10 cellular contexts compared by ENCODE assay signal in the genomic region with DNA sequence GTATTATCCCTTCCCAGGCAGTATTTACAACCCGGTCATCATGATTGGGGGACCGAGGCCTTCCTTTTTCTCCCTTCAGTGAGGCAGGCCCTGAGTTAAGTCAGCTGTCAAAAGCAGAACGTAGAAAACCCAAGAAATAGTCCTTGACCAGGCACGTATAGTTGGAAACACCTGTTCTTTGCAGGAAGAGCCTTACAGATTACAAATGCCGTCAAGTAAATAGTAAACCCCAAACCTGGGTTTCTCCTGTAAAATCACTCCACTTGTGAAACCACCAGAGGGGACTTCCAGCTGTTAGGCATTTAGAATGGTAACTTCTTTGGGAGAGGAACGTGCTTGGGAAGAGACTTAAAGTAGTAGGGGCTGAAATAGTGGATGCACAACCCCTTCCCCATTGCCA. TPM values are rescaled to one million over a fixed set of nuclear protein-coding genes. Genes with fewer than 3 reads are reported as not detected.
DNase-seq lines count a peak whose midpoint lies in the region; TF ChIP-seq lines count a peak whose summit lies in the region.
"Had no signal": no experiment of that assay in that cellular context is flagged by ENCODE, and none has a peak within 500 bp of the region (broad histone marks: within the 10 kb centered on the region; RNA-seq: fewer than 3 reads in every experiment).

No MANE protein-coding gene starts in this region.

- H3K9ac ChIP-seq in OCI-LY1 (ENCODE audit: low read length), result peak overlapping the region; percentile 92

- no peak for TF ChIP-seq CTCF in OCI-LY1 (IDR thresholded peaks at IDR 0.05; ENCODE audit: low read length)
- TF ChIP-seq CTCF in osteocyte (IDR thresholded peaks at IDR 0.05), result no peak
- TF ChIP-seq CTCF in GM20000 (IDR thresholded peaks at IDR 0.05; ENCODE audit: extremely low read depth, missing control alignments), result no peak

- H3K4me1 Mint-ChIP-seq in CD4-positive, alpha-beta memory T cell, result peaks cover 6 to 16% (median 13%) of the 10 kb centered on the region in 4 donors
- H3K4me1 Mint-ChIP-seq in osteocyte (ENCODE audit: unreplicated experiment), result peaks cover 3% of the 10 kb centered on the region

- no peaks in the 10 kb centered on the region for H4K20me1 ChIP-seq in OCI-LY1 (ENCODE audit: insufficient read depth, low read length)

- POLR2A ChIA-PET in CD4-positive, alpha-beta memory T cell (lab: Charles Lee; ENCODE audit: partially characterized antibody), result interaction anchor here (2.6 to 3.3 kb wide), 2 partner anchors 56 to 528 kb away, joined by 25 to 31 read pairs; partner anchors contain the start of genes C15orf40 and RPS17

- CTCF ChIA-PET in CD4-positive, alpha-beta memory T cell (lab: Charles Lee; ENCODE audit: partially characterized antibody), result interaction anchor here (1.1 to 1.6 kb wide), 2 partner anchors 10 to 13 kb away, joined by 3 read pairs; no protein-coding TSS in a partner anchor

- H3K27ac Mint-ChIP-seq in CD4-positive, alpha-beta memory T cell, result peak overlapping the region; percentile 49 to 94 (median 84)
- peak overlapping the region; percentile 63 for H3K27ac Mint-ChIP-seq in osteocyte (ENCODE audit: unreplicated experiment)

- H3K4me2 ChIP-seq in OCI-LY1 (ENCODE audit: low read length), result peak overlapping the region; percentile 86

- peaks cover 1 to 6% of the 10 kb centered on the region in 2 donors for H3K36me3 Mint-ChIP-seq in CD4-positive, alpha-beta memory T cell
- no peaks in the 10 kb centered on the region for H3K36me3 Mint-ChIP-seq in osteocyte (ENCODE audit: unreplicated experiment)

- H3K4me3 Mint-ChIP-seq in CD4-positive, alpha-beta memory T cell, result peak overlapping the region; percentile 70 to 86 (median 84)
- peak overlapping the region; percentile 38 for H3K4me3 Mint-ChIP-seq in osteocyte (ENCODE audit: unreplicated experiment)

- no peak overlapping the region for H3K4me3 ChIP-seq in CD4-positive, alpha-beta memory T cell (ENCODE audit: low read length in 2 of 2)
- peak overlapping the region; percentile 89 for H3K4me3 ChIP-seq in OCI-LY1 (ENCODE audit: low read depth, low read length, poor library complexity, severe bottlenecking)
- H3K4me3 ChIP-seq in effector memory CD4-positive, alpha-beta T cell (ENCODE audit: insufficient read depth, low read depth, low read length, poor library complexity, severe bottlenecking), result peak overlapping the region; percentile 92

- DNase-seq in CD4-positive, alpha-beta memory T cell, result no peak
- no peak for DNase-seq in effector memory CD4-positive, alpha-beta T cell
- DNase-seq in osteocyte (ENCODE audit: extremely low spot score, unreplicated experiment) (no peak), GM20000 (ENCODE audit: low spot score) (no peak), DMS 273 (lab: John Stamatoyannopoulos, UW; ENCODE audit: unreplicated experiment) (no peak), NCI-H446 treated with DMSO at 0.1 percent for 48 hours (lab: John Stamatoyannopoulos, UW) (no peak), NCI-H2107 treated with DMSO at 0.1 percent for 48 hours (lab: John Stamatoyannopoulos, UW; ENCODE audit: unreplicated experiment) (no peak)
- DNase-seq: activated CD4-positive, alpha-beta T cell treated with anti-CD3 and anti-CD28 coated beads for 48 hours; left colon had no signal

- peak overlapping the region; percentile 78 for H3K27ac ChIP-seq in CD4-positive, alpha-beta memory T cell (ENCODE audit: low read depth, low read length)
- peak overlapping the region; percentile 72 for H3K27ac ChIP-seq in OCI-LY1 (ENCODE audit: low read depth, low read length, poor library complexity, severe bottlenecking)
- no peak overlapping the region for H3K27ac ChIP-seq in effector memory CD4-positive, alpha-beta T cell (ENCODE audit: insufficient read depth, low read length, poor library complexity, severe bottlenecking)

- peaks cover 37% of the 10 kb centered on the region for H3K79me2 ChIP-seq in OCI-LY1 (ENCODE audit: insufficient read depth, low read length)

- H3F3A ChIP-seq in OCI-LY1 (ENCODE audit: insufficient read depth, low read length), result peaks cover 6% of the 10 kb centered on the region; the same call in 1 of the 2 replicates

- H3K27me3 ChIP-seq in CD4-positive, alpha-beta memory T cell (ENCODE audit: insufficient read depth, low read length), result no peaks in the 10 kb centered on the region
- no peaks in the 10 kb centered on the region for H3K27me3 ChIP-seq in OCI-LY1 (ENCODE audit: insufficient read depth, low read length)
- H3K27me3 ChIP-seq in effector memory CD4-positive, alpha-beta T cell (replicated peaks; ENCODE audit: control insufficient read depth, insufficient read depth, low read length, poor library complexity, severe bottlenecking), result no peaks in the 10 kb centered on the region

- intact Hi-C loops in CD4-positive, alpha-beta memory T cell (cut with micrococcal nuclease), result loop anchor here (5.0 to 10.0 kb wide), 3 partner anchors 253 to 1021 kb away; partner anchors contain the start of genes EFL1, MEX3B and SAXO2

- peaks cover 33% of the 10 kb centered on the region for H3K4me1 ChIP-seq in CD4-positive, alpha-beta memory T cell (ENCODE audit: insufficient read depth, low read length)
- H3K4me1 ChIP-seq in OCI-LY1 (ENCODE audit: insufficient read depth, low read length, severe bottlenecking), result peaks cover 37% of the 10 kb centered on the region
- H3K4me1 ChIP-seq in effector memory CD4-positive, alpha-beta T cell (ENCODE audit: control insufficient read depth, insufficient read depth, low read length, poor library complexity, severe bottlenecking), result peaks cover 6% of the 10 kb centered on the region

- H3K9me3 ChIP-seq in CD4-positive, alpha-beta memory T cell (ENCODE audit: control insufficient read depth in 1 of 2, low read length in 2 of 2), result no peaks in the 10 kb centered on the region
- peaks cover 6% of the 10 kb centered on the region; the same call in 1 of the 2 replicates for H3K9me3 ChIP-seq in OCI-LY1 (ENCODE audit: low read length)
- no peaks in the 10 kb centered on the region for H3K9me3 ChIP-seq in effector memory CD4-positive, alpha-beta T cell (ENCODE audit: control insufficient read depth, low read length)

- no peaks in the 10 kb centered on the region for H3K36me3 ChIP-seq in CD4-positive, alpha-beta memory T cell (ENCODE audit: insufficient read depth, low read length)
- peaks cover 18% of the 10 kb centered on the region; the same call in 1 of the 2 replicates for H3K36me3 ChIP-seq in OCI-LY1 (ENCODE audit: insufficient read depth, low read length)
- H3K36me3 ChIP-seq in effector memory CD4-positive, alpha-beta T cell (ENCODE audit: control insufficient read depth, insufficient read depth, low read length), result no peaks in the 10 kb centered on the region

- peak overlapping the region; percentile 97 for H2AFZ ChIP-seq in OCI-LY1 (ENCODE audit: low read length)

- no peaks in the 10 kb centered on the region for H3K9me2 ChIP-seq in OCI-LY1 (ENCODE audit: low read depth, low read length)

- no peaks in the 10 kb centered on the region for H3K27me3 Mint-ChIP-seq in CD4-positive, alpha-beta memory T cell
- no peaks in the 10 kb centered on the region for H3K27me3 Mint-ChIP-seq in osteocyte (ENCODE audit: unreplicated experiment)

- peaks cover 0 to 10% (median 4%) of the 10 kb centered on the region in 8 donors for H3K9me3 Mint-ChIP-seq in CD4-positive, alpha-beta memory T cell
- H3K9me3 Mint-ChIP-seq in osteocyte (ENCODE audit: unreplicated experiment), result no peaks in the 10 kb centered on the region

RNA-seq across cellular contexts. Expression of gene BTBD1, which starts 1.0 kb away (rescaled TPM):
- 10 to 100 TPM; 36.5 to 39.6 TPM for total RNA-seq in CD4-positive, alpha-beta memory T cell
- polyA plus RNA-seq in CD4-positive, alpha-beta memory T cell, result 10 to 100 TPM; 49.0 to 54.9 TPM
- 53.2 and 55.5 TPM in 2 replicates for total RNA-seq in osteocyte

RNA-seq across cellular contexts. Expression of gene TM6SF1, which starts 39.4 kb away (rescaled TPM):
- total RNA-seq in CD4-positive, alpha-beta memory T cell, result under 1 TPM; 0.38 to 0.50 TPM
- polyA plus RNA-seq in CD4-positive, alpha-beta memory T cell, result not detected
- total RNA-seq in osteocyte, result 5.6 and 5.9 TPM in 2 replicates

RNA-seq across cellular contexts. Expression of gene C15orf40, which starts 56.6 kb away (rescaled TPM):
- 10 to 100 TPM; 47.0 to 48.5 TPM for total RNA-seq in CD4-positive, alpha-beta memory T cell
- polyA plus RNA-seq in CD4-positive, alpha-beta memory T cell, result 10 to 100 TPM; 51.1 to 61.0 TPM
- total RNA-seq in osteocyte, result 22.2 and 24.5 TPM in 2 replicates

Comparison
In these comparisons a context has a peak if more than half of its experiments do, and no peak if none do; other contexts are left out.
1. H3K4me3 ChIP-seq: peak in OCI-LY1 (single experiment) and effector memory CD4-positive, alpha-beta T cell (single experiment); none in CD4-positive, alpha-beta memory T cell (0 of 2).